In genomic region chr17:43019418-43019817, GRCh38 we compare ENCODE assay signal across 1 cellular context.
TF ChIP-seq lines count a peak whose summit lies in the region.

No MANE protein-coding gene starts in this region.

TF ChIP-seq in K562, 482 proteins besides CTCF, POLR2A, EP300 and RAD21:
- peak; percentile 24 for TF ChIP-seq TAF1 (IDR thresholded peaks at IDR 0.05; ENCODE audit: control insufficient read depth, extremely low read depth, insufficient read depth, low read length, severe bottlenecking)
- TF ChIP-seq RCOR1 (IDR thresholded peaks at IDR 0.05; ENCODE audit: borderline replicate concordance in 1 of 2, low read depth in 2 of 2, low read length in 2 of 2), result peak in 1 of 2 experiments; percentile 48; a peak in 2 of 4 replicates
- TF ChIP-seq, protein P1, sequence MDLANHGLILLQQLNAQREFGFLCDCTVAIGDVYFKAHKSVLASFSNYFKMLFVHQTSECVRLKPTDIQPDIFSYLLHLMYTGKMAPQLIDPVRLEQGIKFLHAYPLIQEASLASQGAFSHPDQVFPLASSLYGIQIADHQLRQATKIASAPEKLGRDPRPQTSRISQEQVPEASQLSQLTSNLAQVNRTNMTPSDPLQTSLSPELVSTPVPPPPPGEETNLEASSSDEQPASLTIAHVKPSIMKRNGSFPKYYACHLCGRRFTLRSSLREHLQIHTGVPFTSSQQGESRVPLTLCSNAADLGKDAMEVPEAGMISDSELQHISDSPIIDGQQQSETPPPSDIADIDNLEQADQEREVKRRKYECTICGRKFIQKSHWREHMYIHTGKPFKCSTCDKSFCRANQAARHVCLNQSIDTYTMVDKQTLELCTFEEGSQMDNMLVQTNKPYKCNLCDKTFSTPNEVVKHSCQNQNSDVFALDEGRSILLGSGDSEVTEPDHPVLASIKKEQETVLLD (IDR thresholded peaks at IDR 0.05), result peak; percentile 30; the same call in 1 of the 2 replicates
- TF ChIP-seq BACH1 (tag; IDR thresholded peaks at IDR 0.05), result no peak
- TF ChIP-seq, protein P2, sequence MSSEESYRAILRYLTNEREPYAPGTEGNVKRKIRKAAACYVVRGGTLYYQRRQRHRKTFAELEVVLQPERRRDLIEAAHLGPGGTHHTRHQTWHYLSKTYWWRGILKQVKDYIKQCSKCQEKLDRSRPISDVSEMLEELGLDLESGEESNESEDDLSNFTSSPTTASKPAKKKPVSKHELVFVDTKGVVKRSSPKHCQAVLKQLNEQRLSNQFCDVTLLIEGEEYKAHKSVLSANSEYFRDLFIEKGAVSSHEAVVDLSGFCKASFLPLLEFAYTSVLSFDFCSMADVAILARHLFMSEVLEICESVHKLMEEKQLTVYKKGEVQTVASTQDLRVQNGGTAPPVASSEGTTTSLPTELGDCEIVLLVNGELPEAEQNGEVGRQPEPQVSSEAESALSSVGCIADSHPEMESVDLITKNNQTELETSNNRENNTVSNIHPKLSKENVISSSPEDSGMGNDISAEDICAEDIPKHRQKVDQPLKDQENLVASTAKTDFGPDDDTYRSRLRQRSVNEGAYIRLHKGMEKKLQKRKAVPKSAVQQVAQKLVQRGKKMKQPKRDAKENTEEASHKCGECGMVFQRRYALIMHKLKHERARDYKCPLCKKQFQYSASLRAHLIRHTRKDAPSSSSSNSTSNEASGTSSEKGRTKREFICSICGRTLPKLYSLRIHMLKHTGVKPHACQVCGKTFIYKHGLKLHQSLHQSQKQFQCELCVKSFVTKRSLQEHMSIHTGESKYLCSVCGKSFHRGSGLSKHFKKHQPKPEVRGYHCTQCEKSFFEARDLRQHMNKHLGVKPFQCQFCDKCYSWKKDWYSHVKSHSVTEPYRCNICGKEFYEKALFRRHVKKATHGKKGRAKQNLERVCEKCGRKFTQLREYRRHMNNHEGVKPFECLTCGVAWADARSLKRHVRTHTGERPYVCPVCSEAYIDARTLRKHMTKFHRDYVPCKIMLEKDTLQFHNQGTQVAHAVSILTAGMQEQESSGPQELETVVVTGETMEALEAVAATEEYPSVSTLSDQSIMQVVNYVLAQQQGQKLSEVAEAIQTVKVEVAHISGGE (CRISPR knock-in tag; IDR thresholded peaks at IDR 0.05), result 0 out of 6 replicates have a peak, but pooled peaks of 1 of the 3 experiments have one; percentile 24
- TF ChIP-seq ZFP36 (IDR thresholded peaks at IDR 0.05; ENCODE audit: low read depth, low read length, partially characterized antibody), result peak; percentile 49
- TF ChIP-seq ZNF766 (CRISPR knock-in tag; conservative IDR thresholded peaks at IDR 0.05), result 0 out of 2 replicates have a peak, but pooled peaks have one; percentile 8
- 0 out of 2 replicates have a peak, but pooled peaks have one; percentile 6 for TF ChIP-seq ARID1B (IDR thresholded peaks at IDR 0.05)
- TF ChIP-seq, protein P3, sequence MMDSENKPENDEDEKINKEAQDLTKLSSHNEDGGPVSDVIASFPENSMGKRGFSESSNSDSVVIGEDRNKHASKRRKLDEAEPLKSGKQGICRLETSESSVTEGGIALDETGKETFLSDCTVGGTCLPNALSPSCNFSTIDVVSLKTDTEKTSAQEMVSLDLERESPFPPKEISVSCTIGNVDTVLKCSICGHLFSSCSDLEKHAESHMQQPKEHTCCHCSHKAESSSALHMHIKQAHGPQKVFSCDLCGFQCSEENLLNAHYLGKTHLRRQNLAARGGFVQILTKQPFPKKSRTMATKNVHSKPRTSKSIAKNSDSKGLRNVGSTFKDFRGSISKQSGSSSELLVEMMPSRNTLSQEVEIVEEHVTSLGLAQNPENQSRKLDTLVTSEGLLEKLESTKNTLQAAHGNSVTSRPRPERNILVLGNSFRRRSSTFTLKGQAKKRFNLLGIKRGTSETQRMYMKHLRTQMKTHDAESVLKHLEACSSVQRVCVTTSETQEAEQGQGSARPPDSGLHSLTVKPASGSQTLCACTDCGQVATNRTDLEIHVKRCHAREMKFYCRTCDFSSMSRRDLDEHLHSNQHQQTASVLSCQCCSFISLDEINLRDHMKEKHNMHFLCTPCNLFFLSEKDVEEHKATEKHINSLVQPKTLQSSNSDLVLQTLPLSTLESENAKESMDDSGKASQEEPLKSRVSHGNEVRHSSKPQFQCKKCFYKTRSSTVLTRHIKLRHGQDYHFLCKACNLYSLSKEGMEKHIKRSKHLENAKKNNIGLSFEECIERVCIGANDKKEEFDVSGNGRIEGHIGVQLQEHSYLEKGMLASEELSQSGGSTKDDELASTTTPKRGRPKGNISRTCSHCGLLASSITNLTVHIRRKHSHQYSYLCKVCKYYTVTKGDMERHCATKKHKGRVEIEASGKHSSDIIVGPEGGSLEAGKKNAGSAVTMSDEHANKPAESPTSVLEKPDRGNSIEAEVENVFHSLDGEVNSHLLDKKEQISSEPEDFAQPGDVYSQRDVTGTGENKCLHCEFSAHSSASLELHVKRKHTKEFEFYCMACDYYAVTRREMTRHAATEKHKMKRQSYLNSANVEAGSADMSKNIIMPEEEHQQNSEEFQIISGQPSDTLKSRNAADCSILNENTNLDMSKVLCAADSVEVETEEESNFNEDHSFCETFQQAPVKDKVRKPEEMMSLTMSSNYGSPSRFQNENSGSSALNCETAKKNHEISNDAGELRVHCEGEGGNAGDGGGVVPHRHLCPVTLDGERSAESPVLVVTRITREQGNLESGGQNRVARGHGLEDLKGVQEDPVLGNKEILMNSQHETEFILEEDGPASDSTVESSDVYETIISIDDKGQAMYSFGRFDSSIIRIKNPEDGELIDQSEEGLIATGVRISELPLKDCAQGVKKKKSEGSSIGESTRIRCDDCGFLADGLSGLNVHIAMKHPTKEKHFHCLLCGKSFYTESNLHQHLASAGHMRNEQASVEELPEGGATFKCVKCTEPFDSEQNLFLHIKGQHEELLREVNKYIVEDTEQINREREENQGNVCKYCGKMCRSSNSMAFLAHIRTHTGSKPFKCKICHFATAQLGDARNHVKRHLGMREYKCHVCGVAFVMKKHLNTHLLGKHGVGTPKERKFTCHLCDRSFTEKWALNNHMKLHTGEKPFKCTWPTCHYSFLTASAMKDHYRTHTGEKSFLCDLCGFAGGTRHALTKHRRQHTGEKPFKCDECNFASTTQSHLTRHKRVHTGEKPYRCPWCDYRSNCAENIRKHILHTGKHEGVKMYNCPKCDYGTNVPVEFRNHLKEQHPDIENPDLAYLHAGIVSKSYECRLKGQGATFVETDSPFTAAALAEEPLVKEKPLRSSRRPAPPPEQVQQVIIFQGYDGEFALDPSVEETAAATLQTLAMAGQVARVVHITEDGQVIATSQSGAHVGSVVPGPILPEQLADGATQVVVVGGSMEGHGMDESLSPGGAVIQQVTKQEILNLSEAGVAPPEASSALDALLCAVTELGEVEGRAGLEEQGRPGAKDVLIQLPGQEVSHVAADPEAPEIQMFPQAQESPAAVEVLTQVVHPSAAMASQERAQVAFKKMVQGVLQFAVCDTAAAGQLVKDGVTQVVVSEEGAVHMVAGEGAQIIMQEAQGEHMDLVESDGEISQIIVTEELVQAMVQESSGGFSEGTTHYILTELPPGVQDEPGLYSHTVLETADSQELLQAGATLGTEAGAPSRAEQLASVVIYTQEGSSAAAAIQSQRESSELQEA (IDR thresholded peaks at IDR 0.05; ENCODE audit: low read depth), result no peak
- TF ChIP-seq DPF2 (IDR thresholded peaks at IDR 0.05), result peak; percentile 17; the same call in 1 of the 2 replicates
- peak; percentile 43; the same call in 1 of the 2 replicates for TF ChIP-seq ZBTB7A (IDR thresholded peaks at IDR 0.05; ENCODE audit: borderline replicate concordance, control insufficient read depth, low read depth, low read length)
- no peak for TF ChIP-seq ZFX (CRISPR knock-in tag; IDR thresholded peaks at IDR 0.05)
- peak; percentile 22; the same call in 1 of the 2 replicates for TF ChIP-seq NCOR1 (IDR thresholded peaks at IDR 0.05)
- peak; percentile 21 for TF ChIP-seq CXXC5 (CRISPR knock-in tag; IDR thresholded peaks at IDR 0.05)
- TF ChIP-seq HDAC1 (IDR thresholded peaks at IDR 0.05), result peak in 1 of 2 experiments; percentile 21; a peak in 1 of 4 replicates
- TF ChIP-seq ESRRA (IDR thresholded peaks at IDR 0.05; ENCODE audit: borderline replicate concordance, low read depth), result peak; percentile 12; the same call in 1 of the 2 replicates
- TF ChIP-seq NR1H2 (CRISPR knock-in tag; IDR thresholded peaks at IDR 0.05), result no peak
- TF ChIP-seq SIN3A (IDR thresholded peaks at IDR 0.05; ENCODE audit: borderline replicate concordance in 2 of 2, control insufficient read depth in 1 of 2, low read depth in 2 of 2, low read length in 2 of 2), result 0 out of 4 replicates have a peak, but pooled peaks of 1 of the 2 experiments have one; percentile 44
- 0 out of 2 replicates have a peak, but pooled peaks have one; percentile 3 for TF ChIP-seq EGR1 (conservative IDR thresholded peaks at IDR 0.05)
- TF ChIP-seq CTBP1 (IDR thresholded peaks at IDR 0.05; ENCODE audit: borderline replicate concordance), result peak; percentile 9; the same call in 1 of the 2 replicates
- TF ChIP-seq NR2C2 (CRISPR knock-in tag; IDR thresholded peaks at IDR 0.05), result no peak
- TF ChIP-seq NR2C2 (tag; IDR thresholded peaks at IDR 0.05), result 0 out of 2 replicates have a peak, but pooled peaks have one; percentile 13
- TF ChIP-seq CBFA2T3 (IDR thresholded peaks at IDR 0.05), result peak; percentile 34
- peak; percentile 61 for TF ChIP-seq PRDM10 (IDR thresholded peaks at IDR 0.05; ENCODE audit: partially characterized antibody)
- TF ChIP-seq ZNF121 (CRISPR knock-in tag; conservative IDR thresholded peaks at IDR 0.05), result no peak
- TF ChIP-seq TAF7 (tag; IDR thresholded peaks at IDR 0.05), result no peak
